19 cellular contexts compared by ENCODE assay signal in genomic region chr17:13967416-13967815, GRCh38.
DNase-seq lines count a peak whose midpoint lies in the region; TF ChIP-seq lines count a peak whose summit lies in the region.
"Had no signal": no experiment of that assay in that cellular context is flagged by ENCODE, and none has a peak within 500 bp of the region (broad histone marks: within the 10 kb centered on the region; RNA-seq: fewer than 3 reads in every experiment).

No MANE protein-coding gene starts in this region.

- in situ Hi-C loops in G401 (cut with HindIII; ENCODE audit: low sequenced_read_pairs) = no loop called here
- in situ Hi-C loops in ACHN (cut with HindIII; ENCODE audit: low pct_ligation_motif_present, low pct_unique_long_range_greater_than_20kb, low sequenced_read_pairs) = no loop called here

- H3K9me3 ChIP-seq in WERI-Rb-1 (ENCODE audit: severe bottlenecking) (no peaks in the 10 kb centered on the region), endodermal cell (ENCODE audit: control insufficient read depth, low read length) (no peaks in the 10 kb centered on the region)
- H3K9me3 ChIP-seq: A549, BLaER1 had no signal

- H3K4me1 Mint-ChIP-seq in glutamatergic neuron (ENCODE audit: low read depth, unreplicated experiment) (peaks cover 7% of the 10 kb centered on the region), endodermal cell (peaks cover 10% of the 10 kb centered on the region)

- DNase-seq in NCI-H82 (lab: John Stamatoyannopoulos, UW) (peak; percentile 31), NCI-H82 treated with DMSO at 0.1 percent for 48 hours (lab: John Stamatoyannopoulos, UW; ENCODE audit: unreplicated experiment) (no peak), G401 (ENCODE audit: low spot score) (peak; percentile 60), WERI-Rb-1 (peak; percentile 16), glutamatergic neuron (no peak), NCI-H526 treated with DMSO at 0.1 percent for 48 hours (lab: John Stamatoyannopoulos, UW) (no peak), ACHN (no peak), endodermal cell (no peak)
- DNase-seq: CD4-positive, alpha-beta memory T cell; DMS53; DND-41; EL; GM23248; H7; HFFc6 had no signal

- H3K27me3 ChIP-seq in WERI-Rb-1 (ENCODE audit: insufficient read depth, low read depth, severe bottlenecking) = no peaks in the 10 kb centered on the region
- H3K27me3 ChIP-seq in endodermal cell (ENCODE audit: control insufficient read depth, insufficient read depth, low read length, poor library complexity, severe bottlenecking) = peaks cover 21% of the 10 kb centered on the region
- H3K27me3 ChIP-seq: BLaER1 had no signal

- H3K27me3 Mint-ChIP-seq in glutamatergic neuron (ENCODE audit: unreplicated experiment) = peaks cover 5% of the 10 kb centered on the region
- peaks cover 8% of the 10 kb centered on the region for H3K27me3 Mint-ChIP-seq in endodermal cell (ENCODE audit: insufficient read depth)
- H3K27me3 Mint-ChIP-seq: CD4-positive, alpha-beta memory T cell had no signal

- H3K27ac Mint-ChIP-seq in glutamatergic neuron (ENCODE audit: unreplicated experiment) = peak overlapping the region; percentile 54
- no peak overlapping the region for H3K27ac Mint-ChIP-seq in endodermal cell
- H3K27ac Mint-ChIP-seq: CD14-positive monocyte; CD4-positive, alpha-beta memory T cell; HFFc6 had no signal

- H3K36me3 Mint-ChIP-seq in glutamatergic neuron (ENCODE audit: unreplicated experiment) = no peaks in the 10 kb centered on the region
- no peaks in the 10 kb centered on the region for H3K36me3 Mint-ChIP-seq in endodermal cell (ENCODE audit: low read depth)
- H3K36me3 Mint-ChIP-seq: CD14-positive monocyte; CD4-positive, alpha-beta memory T cell had no signal

- no peak overlapping the region for H3K27ac ChIP-seq in WERI-Rb-1
- H3K27ac ChIP-seq in endodermal cell (ENCODE audit: low read depth, low read length) = no peak overlapping the region
- H3K27ac ChIP-seq: 22Rv1, A549, BLaER1, GM23248 had no signal

- no peak overlapping the region for H3K4me3 ChIP-seq in WERI-Rb-1 (ENCODE audit: low read depth, low read length)
- no peak overlapping the region for H3K4me3 ChIP-seq in endodermal cell (ENCODE audit: low read length)
- H3K4me3 ChIP-seq: A549, BLaER1, GM23248 had no signal

- TF ChIP-seq CTCF in WERI-Rb-1 (IDR thresholded peaks at IDR 0.05; ENCODE audit: low read depth, low read length) = no peak
- no peak for TF ChIP-seq CTCF in glutamatergic neuron (IDR thresholded peaks at IDR 0.05; ENCODE audit: partially characterized antibody, unreplicated experiment)
- no peak for TF ChIP-seq CTCF in endodermal cell (conservative IDR thresholded peaks at IDR 0.05)

- peaks cover 1% of the 10 kb centered on the region for H3K9me3 Mint-ChIP-seq in glutamatergic neuron (ENCODE audit: unreplicated experiment)
- no peaks in the 10 kb centered on the region for H3K9me3 Mint-ChIP-seq in endodermal cell
- H3K9me3 Mint-ChIP-seq: CD4-positive, alpha-beta memory T cell; HFFc6 had no signal

- H3K4me3 Mint-ChIP-seq in glutamatergic neuron (ENCODE audit: unreplicated experiment) (no peak overlapping the region), endodermal cell (no peak overlapping the region)
- H3K4me3 Mint-ChIP-seq: CD14-positive monocyte; CD4-positive, alpha-beta memory T cell; HFFc6 had no signal

- no peaks in the 10 kb centered on the region for H3K4me1 ChIP-seq in endodermal cell (ENCODE audit: control insufficient read depth, insufficient read depth, low read length)
- H3K4me1 ChIP-seq: A549, BLaER1 had no signal

- 92% methylated on average over 7 of the region's 7 CpGs; no CpG with 5 or more reads in 1 of the 2 experiments for WGBS in endodermal cell (ENCODE audit: insufficient coverage in 1 of 2, insufficient read length in 1 of 2), 2 experiments

- no peak overlapping the region for H3K9ac ChIP-seq in endodermal cell (ENCODE audit: extremely low read depth, low read length, poor library complexity, severe bottlenecking)
- H3K9ac ChIP-seq: BLaER1, GM23248 had no signal

- H3K36me3 ChIP-seq in WERI-Rb-1 (no peaks in the 10 kb centered on the region), endodermal cell (ENCODE audit: control insufficient read depth, insufficient read depth, low read length) (no peaks in the 10 kb centered on the region)
- H3K36me3 ChIP-seq: BLaER1 had no signal

Comparison
In these comparisons a context has a peak if more than half of its experiments do, and no peak if none do; other contexts are left out.
1. DNase-seq: peak in NCI-H82 (single experiment), G401 (single experiment) and WERI-Rb-1 (single experiment); none in NCI-H82 treated with DMSO at 0.1 percent for 48 hours (single experiment), glutamatergic neuron (single experiment), NCI-H526 treated with DMSO at 0.1 percent for 48 hours (single experiment), ACHN (single experiment) and endodermal cell (single experiment).